Comparison of ENCODE assay signal across 8 cellular contexts in the genomic region with DNA sequence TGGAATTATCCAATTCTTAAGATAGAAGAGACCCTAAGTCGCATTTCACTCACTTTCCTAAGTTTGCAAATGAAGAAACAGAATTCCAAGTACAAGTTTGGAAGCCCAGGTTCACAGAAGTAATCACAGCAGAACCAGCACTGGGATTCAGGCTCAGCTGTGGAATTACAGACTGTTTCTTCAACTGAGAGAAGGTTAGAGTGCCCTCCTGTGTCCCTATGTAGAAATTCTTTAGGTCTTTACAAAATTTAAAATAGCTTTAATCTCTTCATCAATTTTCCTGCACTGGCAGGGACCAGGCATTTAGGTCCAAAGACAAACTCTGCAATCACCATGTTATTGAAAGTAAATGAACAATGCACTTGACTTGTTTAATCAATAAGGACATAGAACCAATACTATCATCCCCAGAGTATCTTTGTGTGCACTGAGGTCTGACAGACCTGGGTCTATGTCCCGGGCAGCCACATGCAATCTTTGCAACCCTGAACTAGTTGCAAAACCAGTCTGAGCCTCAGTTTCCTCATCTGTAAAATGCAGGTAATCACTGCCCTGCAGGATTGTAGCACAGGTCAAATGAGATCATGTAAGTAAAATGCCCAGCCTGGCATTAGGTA. TPM values are rescaled to one million over a fixed set of nuclear protein-coding genes. Genes with fewer than 3 reads are reported as not detected.
DNase-seq lines count a peak whose midpoint lies in the region; ATAC-seq and TF ChIP-seq lines count a peak whose summit lies in the region.

No MANE protein-coding gene starts in this region.

- intact Hi-C loops in adrenal gland (cut with DNase I): no loop called here
- intact Hi-C loops in left colon (cut with DNase I, micrococcal nuclease): no loop called here

- H3K4me1 ChIP-seq in adrenal gland (replicated peaks in 1 of 2): no peaks in the 10 kb centered on the region

- no peaks in the 10 kb centered on the region for H3K9me3 ChIP-seq in adrenal gland (replicated peaks in 1 of 3)

- TF ChIP-seq POLR2A in adrenal gland (IDR thresholded peaks at IDR 0.05): no peak

- H3K27ac ChIP-seq in adrenal gland: no peak overlapping the region

- no peak overlapping the region for H3K4me3 ChIP-seq in adrenal gland

- WGBS in adrenal gland, 4 donors: 50 to 58% (median 53%) methylated on average over 2 of the region's 2 CpGs

- H3K36me3 ChIP-seq in adrenal gland (replicated peaks in 1 of 2): no peaks in the 10 kb centered on the region

- peak in 5 of 6 experiments; percentile 5 to 52 (median 40) for TF ChIP-seq CTCF in adrenal gland (IDR thresholded peaks at IDR 0.05)

- peak; percentile 5 for DNase-seq in NCI-H510A treated with DMSO at 0.1 percent for 48 hours (lab: John Stamatoyannopoulos, UW)
- no peak for DNase-seq in NCI-H510A (lab: John Stamatoyannopoulos, UW)
- DNase-seq in NCI-H146 treated with DMSO at 0.1 percent for 48 hours (lab: John Stamatoyannopoulos, UW; ENCODE audit: unreplicated experiment): peak; percentile 85
- DNase-seq in adrenal gland: no peak
- no peak for DNase-seq in left colon
- no peak for DNase-seq in stimulated activated naive CD8-positive, alpha-beta T cell treated with anti-CD3 and anti-CD28 coated beads, Interleukin-15, Interleukin-2, amounts not matched to agents 100 U/mL and 50 U/mL, for 24 hours

- H3K27me3 ChIP-seq in adrenal gland: no peaks in the 10 kb centered on the region

- peak; percentile 78 for ATAC-seq in left colon
- ATAC-seq in GM21786 (IDR thresholded peaks at IDR 0.05; ENCODE audit: unreplicated experiment): no peak
- ATAC-seq in stimulated activated naive CD8-positive, alpha-beta T cell treated with anti-CD3 and anti-CD28 coated beads, Interleukin-15, Interleukin-2, amounts not matched to agents 100 U/mL and 50 U/mL, for 24 hours: no peak
- no peak for ATAC-seq in HG02798 (IDR thresholded peaks at IDR 0.05; ENCODE audit: poor library complexity, unreplicated experiment)

RNA-seq across cellular contexts. Expression of a gene that starts 16.9 kb away (rescaled TPM):
- total RNA-seq in adrenal gland: under 1 TPM; 0.19 to 0.77 (median 0.39) TPM
- polyA plus RNA-seq in adrenal gland: under 1 TPM; 0.07 to 0.44 (median 0.16) TPM
- total RNA-seq in left colon: 1 to 10 TPM; 6.9 to 7.8 TPM

Comparison
In these comparisons a context has a peak if more than half of its experiments do, and no peak if none do; other contexts are left out.
1. DNase-seq: peak in NCI-H510A treated with DMSO at 0.1 percent for 48 hours (single experiment) and NCI-H146 treated with DMSO at 0.1 percent for 48 hours (single experiment); none in NCI-H510A (single experiment), adrenal gland (0 of 7), left colon (0 of 2) and stimulated activated naive CD8-positive, alpha-beta T cell treated with anti-CD3 and anti-CD28 coated beads, Interleukin-15, Interleukin-2, amounts not matched to agents 100 U/mL and 50 U/mL, for 24 hours (single experiment).
2. RNA of a gene that starts 16.9 kb away (total RNA-seq): 6.9 to 7.8 TPM in left colon; 0.19 to 0.77 TPM in adrenal gland; every median in the first group is over 4 times any median in the second.